32 cellular contexts compared by ENCODE assay signal in the genomic region with DNA sequence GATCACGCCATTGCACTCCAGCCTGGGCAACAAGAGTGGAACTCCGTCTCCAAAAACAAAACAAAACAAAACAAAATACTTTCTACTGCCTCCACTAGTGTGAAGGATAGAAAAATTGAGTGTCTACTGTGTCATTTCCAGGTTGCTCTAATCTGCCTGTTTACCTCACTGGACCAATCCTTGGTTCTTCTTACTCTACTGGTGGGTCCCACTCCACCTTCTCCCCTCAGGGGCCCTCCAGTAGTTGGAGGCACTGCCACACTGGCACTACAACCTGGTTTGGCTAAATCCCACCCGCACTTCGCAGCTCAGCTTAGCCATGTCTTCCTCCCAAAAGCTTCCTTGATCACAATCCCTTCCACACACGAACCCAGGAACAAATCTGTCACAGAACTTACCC. TPM values are rescaled to one million over a fixed set of nuclear protein-coding genes. Genes with fewer than 3 reads are reported as not detected.
DNase-seq lines count a peak whose midpoint lies in the region; ATAC-seq, FAIRE-seq and TF ChIP-seq lines count a peak whose summit lies in the region.
"Had no signal": no experiment of that assay in that cellular context is flagged by ENCODE, and none has a peak within 500 bp of the region (broad histone marks: within the 10 kb centered on the region; RNA-seq: fewer than 3 reads in every experiment).

No MANE protein-coding gene starts in this region.

- no peak for FAIRE-seq in GM12878 (lab: Jason Lieb, UNC)
- FAIRE-seq: A549 had no signal

- RAD21 ChIA-PET in GM12878 (lab: Charles Lee; ENCODE audit: unreplicated experiment), result interaction anchor here (0.7 to 3.5 kb wide), 4 partner anchors 9 to 143 kb away, joined by 3 to 25 read pairs (median 4); a partner anchor contains a TSS

- H3K9me2 ChIP-seq in OCI-LY1 (ENCODE audit: low read depth, low read length), result no peaks in the 10 kb centered on the region

- POLR2A ChIA-PET in MCF 10A (lab: Yijun Ruan, JAX), result interaction anchor here (0.8 to 15.3 kb wide), 7 partner anchors 10 to 115 kb away, joined by 3 to 375 read pairs (median 23); a partner anchor contains a TSS
- POLR2A ChIA-PET in GM12878 (lab: Charles Lee), result interaction anchor here (4.4 kb wide), 1 partner anchor 65 kb away, joined by 33 read pairs; a partner anchor contains a TSS
- POLR2A ChIA-PET in activated CD4-positive, alpha-beta T cell treated with anti-CD3 and anti-CD28 coated beads for 36 hours (lab: Charles Lee), result interaction anchor here (1.2 kb wide), 1 partner anchor 64 kb away, joined by 3 read pairs; a partner anchor contains a TSS

- H3K36me3 Mint-ChIP-seq in MCF 10A (ENCODE audit: insufficient read depth, unreplicated experiment), result no peaks in the 10 kb centered on the region
- H3K36me3 Mint-ChIP-seq in activated CD4-positive, alpha-beta T cell treated with anti-CD3 and anti-CD28 coated beads for 36 hours (ENCODE audit: low read depth), result peaks cover 3% of the 10 kb centered on the region

- no TSS peak for BruUV-seq in MCF 10A (replicated peaks; lab: Mats Ljungman, UMichigan)
- no TSS peak for BruUV-seq in mammary epithelial cell (replicated peaks; lab: Mats Ljungman, UMichigan)
- no TSS peak for BruUV-seq in GM12878 (replicated peaks; lab: Mats Ljungman, UMichigan)

- H3K27ac ChIP-seq in mammary epithelial cell (ENCODE audit: insufficient read depth, low read depth, low read length) (no peak overlapping the region), OCI-LY1 (ENCODE audit: low read depth, low read length, poor library complexity, severe bottlenecking) (no peak overlapping the region), GM12878 (ENCODE audit: control insufficient read depth, insufficient read depth) (no peak overlapping the region), thoracic aorta (no peak overlapping the region)
- H3K27ac ChIP-seq: A549, cardiac muscle cell, colonic mucosa, left lung, testis, vagina had no signal

- no peak for TF ChIP-seq RAD21 in GM12878 (IDR thresholded peaks at IDR 0.05; ENCODE audit: insufficient read depth, low read depth, low read length)

- intact Hi-C loops in MCF 10A (cut with micrococcal nuclease), result no loop called here
- intact Hi-C loops in mammary epithelial cell (cut with micrococcal nuclease), result loop anchor here (10.0 kb wide), 1 partner anchor 358 kb away; no protein-coding TSS in a partner anchor
- intact Hi-C loops in GM12878 (cut with micrococcal nuclease; ENCODE audit: unreplicated experiment), result no loop called here
- intact Hi-C loops in activated CD4-positive, alpha-beta T cell treated with anti-CD3 and anti-CD28 coated beads for 36 hours (cut with DNase I, micrococcal nuclease), result loop anchor here (10.0 kb wide), 3 partner anchors 348 to 1138 kb away; a partner anchor contains a TSS

- in situ Hi-C loops in mammary epithelial cell (cut with MboI; ENCODE audit: low sequenced_read_pairs in 2 of 2) (no loop called here), GM12878 (cut with MboI) (no loop called here)

- H3K4me1 Mint-ChIP-seq in MCF 10A (ENCODE audit: insufficient read depth, unreplicated experiment), result peaks cover 54% of the 10 kb centered on the region
- H3K4me1 Mint-ChIP-seq in activated CD4-positive, alpha-beta T cell treated with anti-CD3 and anti-CD28 coated beads for 36 hours, result peaks cover 62% of the 10 kb centered on the region

- H3K4me1 ChIP-seq in mammary epithelial cell (ENCODE audit: insufficient read depth, low read length) (peaks cover 21% of the 10 kb centered on the region), OCI-LY1 (ENCODE audit: insufficient read depth, low read length, severe bottlenecking) (peaks cover 31% of the 10 kb centered on the region), GM12878 (ENCODE audit: control insufficient read depth, insufficient read depth, low read length) (peaks cover 24% of the 10 kb centered on the region), thoracic aorta (ENCODE audit: control insufficient read depth in 1 of 2, low read depth in 2 of 2) (peaks cover 36 to 72% of the 10 kb centered on the region in 2 donors)

- DNase-seq in MCF 10A (ENCODE audit: unreplicated experiment) (no peak), mammary epithelial cell (no peak), GM12878 (ENCODE audit: low read depth, low spot score) (no peak), thoracic aorta (ENCODE audit: low spot score) (no peak), ecto neural progenitor cell (ENCODE audit: low spot score) (no peak)
- DNase-seq in activated CD4-positive, alpha-beta T cell treated with anti-CD3 and anti-CD28 coated beads for 36 hours, result no peak
- DNase-seq: activated CD4-positive, alpha-beta T cell treated with anti-CD3 and anti-CD28 coated beads, Interleukin-2, amount 50 U/mL, for 4 hours; activated CD4-positive, CD25-positive, alpha-beta regulatory T cell; activated CD8-positive, alpha-beta memory T cell treated with anti-CD3 and anti-CD28 coated beads, Interleukin-2, amount 10 ng/mL, durations not matched to agents 7 days and 5 days; activated naive CD4-positive, alpha-beta T cell treated with anti-CD3 and anti-CD28 coated beads, Interleukin-2, amount 10 ng/mL, durations not matched to agents 7 days and 5 days; anterior cingulate cortex; CD4-positive, alpha-beta memory T cell; colonic mucosa; DMS 273 treated with DMSO at 0.1 percent for 48 hours; head of caudate nucleus; islet precursor cell; left lung; mesenchymal stem cell; NCI-H1436 treated with DMSO at 0.1 percent for 48 hours; NCI-H226; NCI-H69; nephron progenitor cell; stimulated activated CD4-positive, alpha-beta T cell treated with anti-CD3 and anti-CD28 coated beads, Interleukin-15, amount 100 ng/mL, for 24 hours; stimulated activated CD4-positive, alpha-beta T cell treated with anti-CD3 and anti-CD28 coated beads, Interleukin-4, amount 100 ng/mL, for 4 hours; T-helper 1 cell; testis had no signal

- TF ChIP-seq POLR2A in GM12878 (IDR thresholded peaks at IDR 0.05; ENCODE audit: low read depth, low read length), result no peak

- no peaks in the 10 kb centered on the region for H3K27me3 Mint-ChIP-seq in MCF 10A (ENCODE audit: insufficient read depth, unreplicated experiment)
- H3K27me3 Mint-ChIP-seq in activated CD4-positive, alpha-beta T cell treated with anti-CD3 and anti-CD28 coated beads for 36 hours, result no peaks in the 10 kb centered on the region
- H3K27me3 Mint-ChIP-seq: activated CD8-positive, alpha-beta memory T cell treated with anti-CD3 and anti-CD28 coated beads, Interleukin-2, amount 10 ng/mL, durations not matched to agents 7 days and 5 days; activated naive CD4-positive, alpha-beta T cell treated with anti-CD3 and anti-CD28 coated beads, Interleukin-2, amount 10 ng/mL, durations not matched to agents 7 days and 5 days; CD4-positive, alpha-beta memory T cell had no signal

- no peak for TF ChIP-seq CTCF in MCF 10A (IDR thresholded peaks at IDR 0.05; ENCODE audit: unreplicated experiment)
- no peak for TF ChIP-seq CTCF in mammary epithelial cell (conservative IDR thresholded peaks at IDR 0.05 in 1 of 2, IDR thresholded peaks at IDR 0.05 in 1 of 2; ENCODE audit: extremely low read depth in 1 of 2, insufficient read depth in 1 of 2, low read depth in 1 of 2, low read length in 2 of 2)
- TF ChIP-seq CTCF in OCI-LY1 (IDR thresholded peaks at IDR 0.05; ENCODE audit: low read length), result no peak
- no peak for TF ChIP-seq CTCF in GM12878 (IDR thresholded peaks at IDR 0.05 in 2 of 3, conservative IDR thresholded peaks at IDR 0.05 in 1 of 3; ENCODE audit: control insufficient read depth in 2 of 3, extremely low read depth in 1 of 3, insufficient read depth in 1 of 3, low read depth in 3 of 3, low read length in 3 of 3)
- no peak for TF ChIP-seq CTCF in thoracic aorta (IDR thresholded peaks at IDR 0.05)

- peak overlapping the region; percentile 5 for H3K27ac Mint-ChIP-seq in MCF 10A (ENCODE audit: low read depth, unreplicated experiment)
- no peak overlapping the region for H3K27ac Mint-ChIP-seq in activated CD4-positive, alpha-beta T cell treated with anti-CD3 and anti-CD28 coated beads for 36 hours
- H3K27ac Mint-ChIP-seq: activated CD8-positive, alpha-beta memory T cell treated with anti-CD3 and anti-CD28 coated beads, Interleukin-2, amount 10 ng/mL, durations not matched to agents 7 days and 5 days; activated naive CD4-positive, alpha-beta T cell treated with anti-CD3 and anti-CD28 coated beads, Interleukin-2, amount 10 ng/mL, durations not matched to agents 7 days and 5 days; nephron progenitor cell had no signal

- H4K20me1 ChIP-seq in mammary epithelial cell (ENCODE audit: insufficient read depth, low read length) (no peaks in the 10 kb centered on the region), OCI-LY1 (ENCODE audit: insufficient read depth, low read length) (no peaks in the 10 kb centered on the region; the same call in 1 of the 2 replicates), GM12878 (ENCODE audit: control insufficient read depth, insufficient read depth) (no peaks in the 10 kb centered on the region)

- ATAC-seq in GM12878 (no peak), thoracic aorta (ENCODE audit: insufficient number of reproducible peaks, low FRiP score, low read depth) (no peak), GM21360 (IDR thresholded peaks at IDR 0.05; ENCODE audit: unreplicated experiment) (no peak)
- no peak for ATAC-seq in activated CD4-positive, alpha-beta T cell treated with anti-CD3 and anti-CD28 coated beads for 36 hours
- ATAC-seq: A549; activated CD8-positive, alpha-beta memory T cell treated with anti-CD3 and anti-CD28 coated beads, Interleukin-2, amount 10 ng/mL, durations not matched to agents 7 days and 5 days; HCT116; left lung had no signal

- 76% methylated on average over 5 of the region's 5 CpGs for WGBS in mammary epithelial cell (ENCODE audit: low coverage, missing lambda C conversion rate)
- 74% methylated on average over 5 of the region's 5 CpGs for WGBS in GM12878 (ENCODE audit: insufficient coverage, insufficient replicate concordance, low lambda C conversion rate, missing lambda C conversion rate)

- H3K4me3 ChIP-seq in mammary epithelial cell (replicated peaks in 1 of 3; ENCODE audit: insufficient read depth in 1 of 3, low read depth in 2 of 3, low read length in 3 of 3), result no peak overlapping the region
- H3K4me3 ChIP-seq in OCI-LY1 (ENCODE audit: low read depth, low read length, poor library complexity, severe bottlenecking), result peak overlapping the region; percentile 82
- peak overlapping the region; percentile 96; the same call in 1 of the 2 replicates for H3K4me3 ChIP-seq in GM12878
- H3K4me3 ChIP-seq in thoracic aorta, result peak overlapping the region; percentile 81
- H3K4me3 ChIP-seq: A549, cardiac muscle cell, colonic mucosa, testis, vagina had no signal

- H3K36me3 ChIP-seq in mammary epithelial cell (ENCODE audit: insufficient read depth, low read length), result no peaks in the 10 kb centered on the region
- H3K36me3 ChIP-seq in OCI-LY1 (ENCODE audit: insufficient read depth, low read length), result peaks cover 1% of the 10 kb centered on the region; the same call in 1 of the 2 replicates
- H3K36me3 ChIP-seq in GM12878 (ENCODE audit: control insufficient read depth in 2 of 2, insufficient read depth in 2 of 2, low read length in 1 of 2), result no peaks in the 10 kb centered on the region; a peak in 1 of 4 replicates
- H3K36me3 ChIP-seq in thoracic aorta, result no peaks in the 10 kb centered on the region
- H3K36me3 ChIP-seq: cardiac muscle cell, colonic mucosa, left lung, vagina had no signal

- no peaks in the 10 kb centered on the region for H3K27me3 ChIP-seq in mammary epithelial cell (ENCODE audit: insufficient read depth, low read length)
- no peaks in the 10 kb centered on the region for H3K27me3 ChIP-seq in OCI-LY1 (ENCODE audit: insufficient read depth, low read length)
- no peaks in the 10 kb centered on the region for H3K27me3 ChIP-seq in GM12878 (replicated peaks in 1 of 2; ENCODE audit: control insufficient read depth in 2 of 2, insufficient read depth in 2 of 2, low read length in 1 of 2)
- H3K27me3 ChIP-seq in thoracic aorta (replicated peaks; ENCODE audit: insufficient read depth), result no peaks in the 10 kb centered on the region
- H3K27me3 ChIP-seq: cardiac muscle cell, colonic mucosa, left lung, testis, vagina had no signal

- CTCF ChIA-PET in MCF 10A (lab: Yijun Ruan, JAX), result interaction anchor here (0.7 to 5.8 kb wide), 9 partner anchors 16 to 687 kb away, joined by 3 to 65 read pairs (median 3); a partner anchor contains a TSS
- CTCF ChIA-PET in mammary epithelial cell (lab: Charles Lee; ENCODE audit: low non-redundant PET), result no interaction called here
- CTCF ChIA-PET in GM12878 (lab: Yijun Ruan, JAX), result interaction anchor here (1.2 to 3.8 kb wide), 5 partner anchors 26 to 66 kb away, joined by 4 to 22 read pairs (median 6); a partner anchor contains a TSS
- CTCF ChIA-PET in activated CD4-positive, alpha-beta T cell treated with anti-CD3 and anti-CD28 coated beads for 36 hours (lab: Charles Lee), result interaction anchor here (1.2 to 1.7 kb wide), 4 partner anchors 11 to 64 kb away, joined by 3 to 5 read pairs (median 4); a partner anchor contains a TSS

- H3K9me3 ChIP-seq in mammary epithelial cell (replicated peaks; ENCODE audit: insufficient read depth, low read length) (no peaks in the 10 kb centered on the region), OCI-LY1 (ENCODE audit: low read length) (no peaks in the 10 kb centered on the region), GM12878 (replicated peaks; ENCODE audit: control insufficient read depth, insufficient read depth, low read length) (no peaks in the 10 kb centered on the region), thoracic aorta (no peaks in the 10 kb centered on the region)
- H3K9me3 ChIP-seq: A549, colonic mucosa, left lung, testis, vagina had no signal

- no peak overlapping the region for H3K4me2 ChIP-seq in mammary epithelial cell (ENCODE audit: insufficient read depth, low read depth, low read length)
- peak overlapping the region; percentile 100; the same call in 1 of the 2 replicates for H3K4me2 ChIP-seq in OCI-LY1 (ENCODE audit: low read length)
- peak overlapping the region; percentile 74 for H3K4me2 ChIP-seq in GM12878 (ENCODE audit: control insufficient read depth, insufficient read depth)

- H3K9ac ChIP-seq in mammary epithelial cell (ENCODE audit: insufficient read depth, low read length) (no peak overlapping the region), OCI-LY1 (ENCODE audit: low read length) (no peak overlapping the region), GM12878 (ENCODE audit: control insufficient read depth, insufficient read depth, low read length) (no peak overlapping the region)

- SMC1A ChIA-PET in GM12878 (lab: Charles Lee; ENCODE audit: uncharacterized antibody, unreplicated experiment), result interaction anchor here (0.8 to 2.9 kb wide), 10 partner anchors 8 to 65 kb away, joined by 3 to 25 read pairs (median 4); a partner anchor contains a TSS

- H2AFZ ChIP-seq in mammary epithelial cell (ENCODE audit: low read depth, low read length), result no peak overlapping the region
- H2AFZ ChIP-seq in OCI-LY1 (ENCODE audit: low read length), result no peak overlapping the region
- no peak overlapping the region for H2AFZ ChIP-seq in GM12878 (ENCODE audit: control insufficient read depth, low read depth, low read length)

- dilution Hi-C loops in mammary epithelial cell (cut with HindIII; ENCODE audit: low sequenced_read_pairs), result no loop called here

- no peaks in the 10 kb centered on the region for H3K9me3 Mint-ChIP-seq in MCF 10A (ENCODE audit: unreplicated experiment)
- H3K9me3 Mint-ChIP-seq in activated CD4-positive, alpha-beta T cell treated with anti-CD3 and anti-CD28 coated beads for 36 hours (ENCODE audit: low read depth), result no peaks in the 10 kb centered on the region
- H3K9me3 Mint-ChIP-seq: activated naive CD4-positive, alpha-beta T cell treated with anti-CD3 and anti-CD28 coated beads, Interleukin-2, amount 10 ng/mL, durations not matched to agents 7 days and 5 days; CD4-positive, alpha-beta memory T cell; nephron progenitor cell had no signal

- no peaks in the 10 kb centered on the region for H3F3A ChIP-seq in OCI-LY1 (ENCODE audit: insufficient read depth, low read length)

- H3K79me2 ChIP-seq in mammary epithelial cell (ENCODE audit: insufficient read depth, low read length) (peaks cover 92% of the 10 kb centered on the region), OCI-LY1 (ENCODE audit: insufficient read depth, low read length) (peaks cover 88% of the 10 kb centered on the region), GM12878 (ENCODE audit: control insufficient read depth, insufficient read depth, low read length) (peaks cover 87% of the 10 kb centered on the region)

- H3K4me3 Mint-ChIP-seq in MCF 10A (ENCODE audit: unreplicated experiment), result peak overlapping the region; percentile 99
- no peak overlapping the region for H3K4me3 Mint-ChIP-seq in activated CD4-positive, alpha-beta T cell treated with anti-CD3 and anti-CD28 coated beads for 36 hours

- no peak for TF ChIP-seq EP300 in GM12878 (IDR thresholded peaks at IDR 0.05; ENCODE audit: borderline replicate concordance in 1 of 2, control insufficient read depth in 1 of 2, low read depth in 2 of 2, low read length in 2 of 2)

RNA-seq across cellular contexts. Expression of a gene that starts 2.7 kb away (rescaled TPM):
- 31.8 and 37.6 TPM in 2 replicates for total RNA-seq in MCF 10A (2022)
- 10 to 100 TPM; 20.8 to 21.0 TPM for total RNA-seq in mammary epithelial cell
- polyA plus RNA-seq in mammary epithelial cell, result 22.5 TPM
- 25.2 TPM for polyA minus RNA-seq in mammary epithelial cell
- 25.4 and 25.6 TPM in 2 replicates for total RNA-seq in GM12878 (2013; cell fraction: nucleolus; rRNA removed)
- 18.9 and 25.7 TPM in 2 replicates for total RNA-seq in GM12878 (2014; rRNA removed)
- 19.2 and 19.5 TPM in 2 replicates for total RNA-seq in GM12878 (2014; rRNA removed; fragmentation: Illumina TruSeq; extraction: Trizol)
- total RNA-seq in GM12878 (2021), result 24.8 and 26.2 TPM in 2 replicates
- polyA plus RNA-seq in GM12878 (2011; ENCODE audit: low read depth), result 10.4 TPM
- polyA plus RNA-seq in GM12878 (2011; rRNA removed), result 20.4 and 24.5 TPM in 2 replicates
- polyA plus RNA-seq in GM12878 (2011; cell fraction: cytosol; rRNA removed), result 23.1 and 24.5 TPM in 2 replicates
- 21.6 and 22.7 TPM in 2 replicates for polyA plus RNA-seq in GM12878 (2011; cell fraction: nucleus; rRNA removed)
- polyA plus RNA-seq in GM12878 (2012), result 12.5 and 19.1 TPM in 2 replicates
- polyA plus RNA-seq in GM12878 (2014; fragmentation: Illumina TruSeq; extraction: Trizol), result 21.4 and 26.1 TPM in 2 replicates
- polyA plus RNA-seq in GM12878 (2014; fragmentation: Nextera tagmentation; extraction: Ambion mirVana), result 1 to 10 TPM; 1.1 to 1.3 TPM
- polyA plus RNA-seq in GM12878 (2014; rRNA removed), result 22.0 and 23.8 TPM in 2 replicates
- polyA plus RNA-seq in GM12878 (2016; fragmentation: Nextera tagmentation; extraction: Ambion mirVana), result 1 to 10 TPM; 2.4 to 3.7 TPM
- 30.9 and 37.3 TPM in 2 replicates for polyA minus RNA-seq in GM12878 (2011; rRNA and poly(A)+ RNA removed)
- polyA minus RNA-seq in GM12878 (2011; cell fraction: cytosol; rRNA and poly(A)+ RNA removed), result 7.4 and 11.3 TPM in 2 replicates
- 13.7 and 35.4 TPM in 2 replicates for polyA minus RNA-seq in GM12878 (2011; cell fraction: nucleus; rRNA and poly(A)+ RNA removed)
- 10 to 100 TPM; 21.5 to 29.8 TPM for total RNA-seq in thoracic aorta
- total RNA-seq in activated CD4-positive, alpha-beta T cell treated with anti-CD3 and anti-CD28 coated beads for 36 hours, result 10 to 100 TPM; 16.5 to 17.6 TPM

RNA-seq across cellular contexts. Expression of a gene that starts 2.8 kb away (rescaled TPM):
- 25.8 and 35.5 TPM in 2 replicates for total RNA-seq in MCF 10A (2022)
- total RNA-seq in mammary epithelial cell, result 10 to 100 TPM; 13.3 to 15.4 TPM
- 13.5 TPM for polyA plus RNA-seq in mammary epithelial cell
- polyA minus RNA-seq in mammary epithelial cell, result 37.0 TPM
- total RNA-seq in GM12878 (2013; cell fraction: nucleolus; rRNA removed), result 26.6 and 28.7 TPM in 2 replicates
- total RNA-seq in GM12878 (2014; rRNA removed), result 22.3 and 22.9 TPM in 2 replicates
- 16.6 and 18.4 TPM in 2 replicates for total RNA-seq in GM12878 (2014; rRNA removed; fragmentation: Illumina TruSeq; extraction: Trizol)
- 22.3 and 24.0 TPM in 2 replicates for total RNA-seq in GM12878 (2021)
- polyA plus RNA-seq in GM12878 (2011; ENCODE audit: low read depth), result 4.6 TPM
- polyA plus RNA-seq in GM12878 (2011; rRNA removed), result 9.6 and 13.6 TPM in 2 replicates
- polyA plus RNA-seq in GM12878 (2011; cell fraction: cytosol; rRNA removed), result 12.8 and 15.0 TPM in 2 replicates
- 12.9 and 15.1 TPM in 2 replicates for polyA plus RNA-seq in GM12878 (2011; cell fraction: nucleus; rRNA removed)
- polyA plus RNA-seq in GM12878 (2012), result 5.8 and 6.1 TPM in 2 replicates
- polyA plus RNA-seq in GM12878 (2014; fragmentation: Illumina TruSeq; extraction: Trizol), result 12.2 and 14.3 TPM in 2 replicates
- polyA plus RNA-seq in GM12878 (2014; fragmentation: Nextera tagmentation; extraction: Ambion mirVana), result 1 to 10 TPM; 2.7 to 3.6 TPM
- polyA plus RNA-seq in GM12878 (2014; rRNA removed), result 15.5 and 16.2 TPM in 2 replicates
- 10 to 100 TPM; 18.4 to 19.6 TPM for polyA plus RNA-seq in GM12878 (2016; fragmentation: Nextera tagmentation; extraction: Ambion mirVana)
- 31.2 and 33.8 TPM in 2 replicates for polyA minus RNA-seq in GM12878 (2011; rRNA and poly(A)+ RNA removed)
- 10.6 and 11.2 TPM in 2 replicates for polyA minus RNA-seq in GM12878 (2011; cell fraction: cytosol; rRNA and poly(A)+ RNA removed)
- 14.6 and 32.5 TPM in 2 replicates for polyA minus RNA-seq in GM12878 (2011; cell fraction: nucleus; rRNA and poly(A)+ RNA removed)
- total RNA-seq in thoracic aorta, result 10 to 100 TPM in 1 of 2 donors, 1 to 10 TPM in 1; 8.5 to 26.9 TPM
- total RNA-seq in activated CD4-positive, alpha-beta T cell treated with anti-CD3 and anti-CD28 coated beads for 36 hours, result 10 to 100 TPM; 13.9 to 16.5 TPM

Comparison
In these comparisons a context has a peak if more than half of its experiments do, and no peak if none do; other contexts are left out.
1. intact Hi-C loops: an anchor here in mammary epithelial cell (10.0 kb wide) and activated CD4-positive, alpha-beta T cell treated with anti-CD3 and anti-CD28 coated beads for 36 hours (10.0 kb wide); none called in MCF 10A and GM12878.
2. H3K4me3 ChIP-seq: peak in OCI-LY1 (single experiment), GM12878 (single experiment) and thoracic aorta (single experiment); none in mammary epithelial cell (0 of 3).